In the genomic region with DNA sequence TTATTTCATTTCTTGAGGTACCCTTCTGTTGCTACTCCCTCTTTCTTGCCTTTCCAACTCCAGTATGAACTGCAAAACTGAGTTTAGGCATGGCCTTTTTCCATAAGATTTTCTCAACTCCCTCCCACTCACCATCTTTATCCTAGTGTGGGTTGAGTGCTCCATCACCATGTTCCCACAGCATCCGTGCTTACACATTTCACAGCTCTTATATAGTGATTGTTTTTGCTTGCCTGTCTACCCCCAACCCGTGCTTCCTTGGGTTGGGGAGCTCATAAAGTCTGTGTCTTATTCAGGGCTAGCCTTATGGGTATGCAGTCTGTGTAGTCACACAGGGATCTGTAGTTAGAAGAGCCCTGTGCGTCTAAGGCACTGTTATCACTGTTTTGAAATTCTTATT, we compare ENCODE assay signal across 24 cellular contexts.
"Had no signal": no experiment of that assay in that cellular context is flagged by ENCODE, and none has a peak within 500 bp of the region (broad histone marks: within the 10 kb centered on the region; RNA-seq: fewer than 3 reads in every experiment).

No MANE protein-coding gene starts in this region.

- DNase-seq: IMR-90, Karpas-422, KG1, MG63, NCI-H1092, NCI-H1105 treated with DMSO at 0.1 percent for 48 hours, NCI-H1417 treated with DMSO at 0.1 percent for 48 hours, NCI-H146, NCI-H1694 treated with DMSO at 0.1 percent for 48 hours, NCI-H2029, NCI-H2081 treated with DMSO at 0.1 percent for 48 hours, NCI-H2171, NCI-H226, NCI-H446, NCI-H510A, NCI-H524 treated with DMSO at 0.1 percent for 48 hours, NCI-H69, NCI-H774, Right ventricle myocardium superior, RPMI8226, SIG-M5 had no signal

- H3K9me3 ChIP-seq: MG63, SJSA1 had no signal

- H3K36me3 ChIP-seq: MG63, SJSA1 had no signal

- H3K4me1 ChIP-seq: SJSA1 had no signal

- ATAC-seq: HepG2 had no signal

- H3K27ac ChIP-seq: SJSA1, SK-N-MC had no signal

- H3K4me3 ChIP-seq: MG63, SJSA1, SK-N-MC had no signal
